In the genomic region with DNA sequence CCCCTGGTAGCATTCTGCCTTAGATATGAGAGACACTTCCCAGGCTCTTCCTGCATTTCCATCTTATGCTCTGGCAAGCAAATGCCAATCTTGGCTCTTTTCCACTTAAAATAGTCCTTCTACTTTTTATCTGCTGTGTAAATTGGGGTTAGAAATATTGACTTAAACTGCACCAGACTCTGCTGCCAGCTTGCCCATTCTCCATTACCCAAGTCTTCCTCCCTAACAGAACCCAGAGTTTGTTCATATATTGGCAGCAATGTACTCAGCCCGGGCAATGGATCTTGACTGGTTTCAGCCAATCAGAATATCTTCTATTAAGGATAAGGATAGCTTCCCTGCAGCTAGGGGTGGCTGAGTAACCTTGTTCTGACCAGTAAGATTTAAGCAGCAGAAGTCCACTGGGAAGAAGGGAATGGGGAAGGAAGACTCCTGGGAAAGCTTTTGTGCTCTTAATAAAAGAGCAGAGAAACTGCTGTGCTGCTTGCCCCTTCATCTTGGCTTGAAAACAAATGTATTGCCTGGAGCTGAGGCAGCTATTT, we compare ENCODE assay signal across 22 cellular contexts.
"Had no signal": no experiment of that assay in that cellular context is flagged by ENCODE, and none has a peak within 500 bp of the region (broad histone marks: within the 10 kb centered on the region; RNA-seq: fewer than 3 reads in every experiment).

No MANE protein-coding gene starts in this region.

- H3K36me3 ChIP-seq: spleen, tibial artery, upper lobe of left lung, uterus had no signal

- H3K4me1 ChIP-seq: psoas muscle, spleen, upper lobe of left lung, uterus had no signal

- FAIRE-seq: endometrium, kidney had no signal

- H3K36me3 Mint-ChIP-seq: naive B cell had no signal

- H3K4me3 Mint-ChIP-seq: nephron; stimulated activated memory B cell treated with anti-CD40 and anti-IgM and Interleukin-4, amounts not matched to agents 10 μg/mL and 1 μg/mL and 100 μg/mL, for 72 hours; stimulated activated naive CD8-positive, alpha-beta T cell treated with anti-CD3 and anti-CD28 coated beads, Interleukin-15, Interleukin-2, amounts not matched to agents 100 ng/mL and 50 ng/mL, for 24 hours had no signal

- DNase-seq: effector memory CD4-positive, alpha-beta T cell; foreskin keratinocyte; kidney; left cardiac atrium; left ventricle myocardium superior; mesendoderm; naive B cell; psoas muscle; retina; spleen; stimulated activated CD4-positive, alpha-beta T cell treated with anti-CD3 and anti-CD28 coated beads, Interleukin-15, amount 100 ng/mL, for 24 hours; stimulated activated CD4-positive, alpha-beta T cell treated with anti-CD3 and anti-CD28 coated beads, Interleukin-1b, Interleukin-23, amount 100 ng/mL, for 48 hours; stimulated activated CD4-positive, alpha-beta T cell treated with anti-CD3 and anti-CD28 coated beads, Interleukin-4, amount 100 ng/mL, for 24 hours; tibial artery; upper lobe of left lung; uterus had no signal

- H3K27me3 ChIP-seq: foreskin keratinocyte, spleen, tibial artery, upper lobe of left lung, uterus had no signal

- H3K27ac ChIP-seq: foreskin keratinocyte, psoas muscle, spleen, tibial artery, upper lobe of left lung, uterus had no signal

- H3K27me3 Mint-ChIP-seq: stimulated activated memory B cell treated with anti-CD40 and anti-IgM and Interleukin-4, amounts not matched to agents 10 μg/mL and 1 μg/mL and 100 μg/mL, for 72 hours had no signal

- H3K4me3 ChIP-seq: lung, psoas muscle, spleen, tibial artery, upper lobe of left lung, uterus had no signal

- H3K9me3 ChIP-seq: psoas muscle, spleen, tibial artery, upper lobe of left lung, uterus had no signal

- H3K4me1 Mint-ChIP-seq: naive B cell; nephron; stimulated activated memory B cell treated with anti-CD40 and anti-IgM and Interleukin-4, amounts not matched to agents 10 μg/mL and 1 μg/mL and 100 μg/mL, for 72 hours had no signal

- ATAC-seq: foreskin keratinocyte; left cardiac atrium; left ventricle myocardium superior; psoas muscle; sciatic nerve; stimulated activated memory B cell treated with anti-CD40 and anti-IgM and Interleukin-4, amounts not matched to agents 10 μg/mL and 1 μg/mL and 100 μg/mL, for 72 hours had no signal

- H3K27ac Mint-ChIP-seq: naive B cell; nephron; stimulated activated memory B cell treated with anti-CD40 and anti-IgM and Interleukin-4, amounts not matched to agents 10 μg/mL and 1 μg/mL and 100 μg/mL, for 72 hours; stimulated activated naive CD8-positive, alpha-beta T cell treated with anti-CD3 and anti-CD28 coated beads, Interleukin-15, Interleukin-2, amounts not matched to agents 100 ng/mL and 50 ng/mL, for 24 hours had no signal
